8 cellular contexts compared by ENCODE assay signal in the genomic region with DNA sequence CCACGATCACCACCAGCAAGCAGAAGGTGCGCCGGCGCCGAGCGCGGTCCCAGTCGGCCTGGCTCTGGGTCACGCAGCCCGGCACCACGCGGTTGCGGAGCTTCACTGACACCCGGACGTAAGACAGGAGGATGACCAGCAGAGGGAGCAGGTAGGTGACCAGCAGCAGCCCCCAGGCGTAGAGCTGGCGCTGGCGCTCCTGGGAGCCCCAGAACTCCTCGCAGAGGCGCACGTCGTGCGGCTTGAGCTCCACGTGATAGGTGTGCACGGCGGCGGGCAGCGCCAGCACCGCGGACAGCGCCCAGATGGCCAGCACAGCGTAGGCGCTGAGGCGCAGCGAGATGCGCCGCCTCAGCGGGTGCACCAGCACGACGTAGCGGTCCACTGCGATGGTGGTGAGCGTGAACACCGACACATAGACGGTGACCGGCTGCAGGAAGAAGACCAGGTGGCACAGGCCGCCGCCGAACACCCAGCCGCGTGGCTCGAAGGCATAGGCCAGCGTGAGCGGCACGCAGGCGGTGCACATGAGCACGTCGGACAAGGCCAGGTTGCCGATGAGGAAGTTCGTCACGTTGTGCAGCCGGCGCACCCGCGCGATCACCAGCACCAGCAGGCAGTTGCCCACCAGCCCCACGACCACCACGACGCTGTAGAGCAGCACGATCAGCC. TPM values are rescaled to one million over a fixed set of nuclear protein-coding genes. Genes with fewer than 3 reads are reported as not detected.
DNase-seq lines count a peak whose midpoint lies in the region; ATAC-seq and TF ChIP-seq lines count a peak whose summit lies in the region.

No MANE protein-coding gene starts in this region.

- peak; percentile 88 for ATAC-seq in WTC11
- ATAC-seq in mucosa of descending colon = peak; percentile 16
- ATAC-seq in GM19035 (IDR thresholded peaks at IDR 0.05; ENCODE audit: unreplicated experiment) = no peak
- no peak for ATAC-seq in GM18502 (IDR thresholded peaks at IDR 0.05; ENCODE audit: poor library complexity, unreplicated experiment)

- H3K27ac Mint-ChIP-seq in WTC11 = no peak overlapping the region

- peak overlapping the region; percentile 82 for H3K4me3 Mint-ChIP-seq in WTC11

- intact Hi-C loops in mucosa of descending colon (cut with DNase I, micrococcal nuclease) = no loop called here

- no peaks in the 10 kb centered on the region for H3K9me3 ChIP-seq in mucosa of descending colon

- no peaks in the 10 kb centered on the region for H3K36me3 Mint-ChIP-seq in WTC11

- no peak overlapping the region for H3K4me3 ChIP-seq in mucosa of descending colon

- CTCF ChIA-PET in WTC11 (lab: Charles Lee) = interaction anchor here (0.5 to 4.3 kb wide), 60 partner anchors 9 to 436 kb away, joined by 3 to 53 read pairs (median 5); a partner anchor contains a TSS

- POLR2A ChIA-PET in WTC11 (lab: Charles Lee) = interaction anchor here (0.6 to 1.2 kb wide), 3 partner anchors 30 to 160 kb away, joined by 3 to 5 read pairs (median 4); a partner anchor contains a TSS

- DNase-seq in ELF-1 (ENCODE audit: low read depth, low spot score) (peak; percentile 97), WTC11 (ENCODE audit: low spot score) (peak; percentile 94), mucosa of descending colon (peak in 2 of 3 donors; percentile 33 to 40), KG1 (lab: John Stamatoyannopoulos, UW) (no peak), NCI-H226 (no peak)
- peak; percentile 6 for DNase-seq in effector CD8-positive, alpha-beta T cell (lab: John Stamatoyannopoulos, UW)

- TF ChIP-seq CTCF in WTC11 (IDR thresholded peaks at IDR 0.05) (peak; percentile 54; the same call in 1 of the 2 replicates), mucosa of descending colon (IDR thresholded peaks at IDR 0.05) (no peak)

- H3K27me3 Mint-ChIP-seq in WTC11 (ENCODE audit: low read depth) = peaks cover 56% of the 10 kb centered on the region

- H3K9me3 Mint-ChIP-seq in WTC11 = no peaks in the 10 kb centered on the region

- H3K4me1 Mint-ChIP-seq in WTC11 = peaks cover 21% of the 10 kb centered on the region

- no peaks in the 10 kb centered on the region for H3K36me3 ChIP-seq in mucosa of descending colon (ENCODE audit: low read depth)

- no peaks in the 10 kb centered on the region for H3K4me1 ChIP-seq in mucosa of descending colon (ENCODE audit: low read depth)

TF ChIP-seq in WTC11, 78 proteins besides CTCF, POLR2A, EP300 and RAD21 (continues in another document):
- no peak; the same call in 1 of the 2 replicates for TF ChIP-seq ZNF396 (CRISPR knock-in tag; IDR thresholded peaks at IDR 0.05; ENCODE audit: borderline replicate concordance)
- peak; percentile 98 for TF ChIP-seq SMAD4 (CRISPR knock-in tag; IDR thresholded peaks at IDR 0.05)
- TF ChIP-seq NR3C1 (CRISPR knock-in tag; conservative IDR thresholded peaks at IDR 0.05; ENCODE audit: low read depth) = peak; percentile 98
- TF ChIP-seq, protein P1, sequence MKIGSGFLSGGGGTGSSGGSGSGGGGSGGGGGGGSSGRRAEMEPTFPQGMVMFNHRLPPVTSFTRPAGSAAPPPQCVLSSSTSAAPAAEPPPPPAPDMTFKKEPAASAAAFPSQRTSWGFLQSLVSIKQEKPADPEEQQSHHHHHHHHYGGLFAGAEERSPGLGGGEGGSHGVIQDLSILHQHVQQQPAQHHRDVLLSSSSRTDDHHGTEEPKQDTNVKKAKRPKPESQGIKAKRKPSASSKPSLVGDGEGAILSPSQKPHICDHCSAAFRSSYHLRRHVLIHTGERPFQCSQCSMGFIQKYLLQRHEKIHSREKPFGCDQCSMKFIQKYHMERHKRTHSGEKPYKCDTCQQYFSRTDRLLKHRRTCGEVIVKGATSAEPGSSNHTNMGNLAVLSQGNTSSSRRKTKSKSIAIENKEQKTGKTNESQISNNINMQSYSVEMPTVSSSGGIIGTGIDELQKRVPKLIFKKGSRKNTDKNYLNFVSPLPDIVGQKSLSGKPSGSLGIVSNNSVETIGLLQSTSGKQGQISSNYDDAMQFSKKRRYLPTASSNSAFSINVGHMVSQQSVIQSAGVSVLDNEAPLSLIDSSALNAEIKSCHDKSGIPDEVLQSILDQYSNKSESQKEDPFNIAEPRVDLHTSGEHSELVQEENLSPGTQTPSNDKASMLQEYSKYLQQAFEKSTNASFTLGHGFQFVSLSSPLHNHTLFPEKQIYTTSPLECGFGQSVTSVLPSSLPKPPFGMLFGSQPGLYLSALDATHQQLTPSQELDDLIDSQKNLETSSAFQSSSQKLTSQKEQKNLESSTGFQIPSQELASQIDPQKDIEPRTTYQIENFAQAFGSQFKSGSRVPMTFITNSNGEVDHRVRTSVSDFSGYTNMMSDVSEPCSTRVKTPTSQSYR (CRISPR knock-in tag; IDR thresholded peaks at IDR 0.05) = peak; percentile 99
- peak; percentile 100 for TF ChIP-seq KAT7 (CRISPR knock-in tag; IDR thresholded peaks at IDR 0.05; ENCODE audit: borderline replicate concordance)
- TF ChIP-seq, protein P2, sequence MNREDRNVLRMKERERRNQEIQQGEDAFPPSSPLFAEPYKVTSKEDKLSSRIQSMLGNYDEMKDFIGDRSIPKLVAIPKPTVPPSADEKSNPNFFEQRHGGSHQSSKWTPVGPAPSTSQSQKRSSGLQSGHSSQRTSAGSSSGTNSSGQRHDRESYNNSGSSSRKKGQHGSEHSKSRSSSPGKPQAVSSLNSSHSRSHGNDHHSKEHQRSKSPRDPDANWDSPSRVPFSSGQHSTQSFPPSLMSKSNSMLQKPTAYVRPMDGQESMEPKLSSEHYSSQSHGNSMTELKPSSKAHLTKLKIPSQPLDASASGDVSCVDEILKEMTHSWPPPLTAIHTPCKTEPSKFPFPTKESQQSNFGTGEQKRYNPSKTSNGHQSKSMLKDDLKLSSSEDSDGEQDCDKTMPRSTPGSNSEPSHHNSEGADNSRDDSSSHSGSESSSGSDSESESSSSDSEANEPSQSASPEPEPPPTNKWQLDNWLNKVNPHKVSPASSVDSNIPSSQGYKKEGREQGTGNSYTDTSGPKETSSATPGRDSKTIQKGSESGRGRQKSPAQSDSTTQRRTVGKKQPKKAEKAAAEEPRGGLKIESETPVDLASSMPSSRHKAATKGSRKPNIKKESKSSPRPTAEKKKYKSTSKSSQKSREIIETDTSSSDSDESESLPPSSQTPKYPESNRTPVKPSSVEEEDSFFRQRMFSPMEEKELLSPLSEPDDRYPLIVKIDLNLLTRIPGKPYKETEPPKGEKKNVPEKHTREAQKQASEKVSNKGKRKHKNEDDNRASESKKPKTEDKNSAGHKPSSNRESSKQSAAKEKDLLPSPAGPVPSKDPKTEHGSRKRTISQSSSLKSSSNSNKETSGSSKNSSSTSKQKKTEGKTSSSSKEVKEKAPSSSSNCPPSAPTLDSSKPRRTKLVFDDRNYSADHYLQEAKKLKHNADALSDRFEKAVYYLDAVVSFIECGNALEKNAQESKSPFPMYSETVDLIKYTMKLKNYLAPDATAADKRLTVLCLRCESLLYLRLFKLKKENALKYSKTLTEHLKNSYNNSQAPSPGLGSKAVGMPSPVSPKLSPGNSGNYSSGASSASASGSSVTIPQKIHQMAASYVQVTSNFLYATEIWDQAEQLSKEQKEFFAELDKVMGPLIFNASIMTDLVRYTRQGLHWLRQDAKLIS (CRISPR knock-in tag; IDR thresholded peaks at IDR 0.05; ENCODE audit: borderline replicate concordance) = peak; percentile 99
- no peak for TF ChIP-seq GABPB1 (CRISPR knock-in tag; IDR thresholded peaks at IDR 0.05)
- peak; percentile 74 for TF ChIP-seq NFYB (CRISPR knock-in tag; conservative IDR thresholded peaks at IDR 0.05; ENCODE audit: low read depth)
- TF ChIP-seq JAZF1 (CRISPR knock-in tag; IDR thresholded peaks at IDR 0.05) = no peak
- peak; percentile 100 for TF ChIP-seq ETV6 (CRISPR knock-in tag; IDR thresholded peaks at IDR 0.05)
- TF ChIP-seq, protein P3, sequence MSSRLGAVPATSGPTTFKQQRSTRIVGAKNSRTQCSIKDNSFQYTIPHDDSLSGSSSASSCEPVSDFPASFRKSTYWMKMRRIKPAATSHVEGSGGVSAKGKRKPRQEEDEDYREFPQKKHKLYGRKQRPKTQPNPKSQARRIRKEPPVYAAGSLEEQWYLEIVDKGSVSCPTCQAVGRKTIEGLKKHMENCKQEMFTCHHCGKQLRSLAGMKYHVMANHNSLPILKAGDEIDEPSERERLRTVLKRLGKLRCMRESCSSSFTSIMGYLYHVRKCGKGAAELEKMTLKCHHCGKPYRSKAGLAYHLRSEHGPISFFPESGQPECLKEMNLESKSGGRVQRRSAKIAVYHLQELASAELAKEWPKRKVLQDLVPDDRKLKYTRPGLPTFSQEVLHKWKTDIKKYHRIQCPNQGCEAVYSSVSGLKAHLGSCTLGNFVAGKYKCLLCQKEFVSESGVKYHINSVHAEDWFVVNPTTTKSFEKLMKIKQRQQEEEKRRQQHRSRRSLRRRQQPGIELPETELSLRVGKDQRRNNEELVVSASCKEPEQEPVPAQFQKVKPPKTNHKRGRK (CRISPR knock-in tag; IDR thresholded peaks at IDR 0.05; ENCODE audit: borderline replicate concordance) = peak; percentile 98
- peak; percentile 99 for TF ChIP-seq NFE2L1 (CRISPR knock-in tag; IDR thresholded peaks at IDR 0.05)
- TF ChIP-seq, protein P4, sequence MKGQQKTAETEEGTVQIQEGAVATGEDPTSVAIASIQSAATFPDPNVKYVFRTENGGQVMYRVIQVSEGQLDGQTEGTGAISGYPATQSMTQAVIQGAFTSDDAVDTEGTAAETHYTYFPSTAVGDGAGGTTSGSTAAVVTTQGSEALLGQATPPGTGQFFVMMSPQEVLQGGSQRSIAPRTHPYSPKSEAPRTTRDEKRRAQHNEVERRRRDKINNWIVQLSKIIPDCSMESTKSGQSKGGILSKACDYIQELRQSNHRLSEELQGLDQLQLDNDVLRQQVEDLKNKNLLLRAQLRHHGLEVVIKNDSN (CRISPR knock-in tag; IDR thresholded peaks at IDR 0.05) = peak; percentile 97
- TF ChIP-seq, protein P5, sequence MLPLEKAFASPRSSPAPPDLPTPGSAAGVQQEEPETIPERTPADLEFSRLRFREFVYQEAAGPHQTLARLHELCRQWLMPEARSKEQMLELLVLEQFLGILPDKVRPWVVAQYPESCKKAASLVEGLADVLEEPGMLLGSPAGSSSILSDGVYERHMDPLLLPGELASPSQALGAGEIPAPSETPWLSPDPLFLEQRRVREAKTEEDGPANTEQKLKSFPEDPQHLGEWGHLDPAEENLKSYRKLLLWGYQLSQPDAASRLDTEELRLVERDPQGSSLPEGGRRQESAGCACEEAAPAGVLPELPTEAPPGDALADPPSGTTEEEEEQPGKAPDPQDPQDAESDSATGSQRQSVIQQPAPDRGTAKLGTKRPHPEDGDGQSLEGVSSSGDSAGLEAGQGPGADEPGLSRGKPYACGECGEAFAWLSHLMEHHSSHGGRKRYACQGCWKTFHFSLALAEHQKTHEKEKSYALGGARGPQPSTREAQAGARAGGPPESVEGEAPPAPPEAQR (CRISPR knock-in tag; IDR thresholded peaks at IDR 0.05) = 0 out of 2 replicates have a peak, but pooled peaks have one; percentile 18
- TF ChIP-seq, protein P6, sequence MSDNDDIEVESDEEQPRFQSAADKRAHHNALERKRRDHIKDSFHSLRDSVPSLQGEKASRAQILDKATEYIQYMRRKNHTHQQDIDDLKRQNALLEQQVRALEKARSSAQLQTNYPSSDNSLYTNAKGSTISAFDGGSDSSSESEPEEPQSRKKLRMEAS (CRISPR knock-in tag; IDR thresholded peaks at IDR 0.05) = peak; percentile 100
- TF ChIP-seq ZNF671 (CRISPR knock-in tag; IDR thresholded peaks at IDR 0.05) = peak; percentile 77; the same call in 1 of the 2 replicates

RNA-seq across cellular contexts. Expression of a gene that starts 0.9 kb away (rescaled TPM):
- total RNA-seq in WTC11 (2021) (not detected in 3 replicates), mucosa of descending colon (not detected)

Comparison
In these comparisons a context has a peak if more than half of its experiments do, and no peak if none do; other contexts are left out.
1. DNase-seq: peak in ELF-1 (single experiment), WTC11 (single experiment), effector CD8-positive, alpha-beta T cell (single experiment) and mucosa of descending colon (2 of 3); none in KG1 (single experiment) and NCI-H226 (single experiment).
2. ATAC-seq: peak in WTC11 (single experiment) and mucosa of descending colon (single experiment); none in GM19035 (single experiment) and GM18502 (single experiment).